ENCODE assay signal across 12 cellular contexts in genomic region chr3:150765949-150766720, GRCh38. TPM values are rescaled to one million over a fixed set of nuclear protein-coding genes. Genes with fewer than 3 reads are reported as not detected.
DNase-seq lines count a peak whose midpoint lies in the region; ATAC-seq and TF ChIP-seq lines count a peak whose summit lies in the region.
"Had no signal": no experiment of that assay in that cellular context is flagged by ENCODE, and none has a peak within 500 bp of the region (broad histone marks: within the 10 kb centered on the region; RNA-seq: fewer than 3 reads in every experiment).

No MANE protein-coding gene starts in this region.

- no peak for TF ChIP-seq EP300 in transverse colon (IDR thresholded peaks at IDR 0.05; ENCODE audit: low read depth)

- TF ChIP-seq POLR2A in transverse colon (IDR thresholded peaks at IDR 0.05), result no peak

- no peak overlapping the region for H3K4me2 ChIP-seq in osteoblast (ENCODE audit: insufficient read depth, low read length)

- intact Hi-C loops in transverse colon (cut with DNase I; ENCODE audit: low total_unique reads), result no loop called here

- peaks cover 6% of the 10 kb centered on the region for H4K20me1 ChIP-seq in osteoblast (ENCODE audit: insufficient read depth, low read length)

- H3K27me3 ChIP-seq in transverse colon (no peaks in the 10 kb centered on the region), osteoblast (ENCODE audit: insufficient read depth, low read length) (no peaks in the 10 kb centered on the region)
- H3K27me3 ChIP-seq: cardiac muscle cell had no signal

- H3K36me3 ChIP-seq in transverse colon, result no peaks in the 10 kb centered on the region
- H3K36me3 ChIP-seq in osteoblast (ENCODE audit: insufficient read depth, low read length), result no peaks in the 10 kb centered on the region
- H3K36me3 ChIP-seq: cardiac muscle cell had no signal

- H3K27ac ChIP-seq in transverse colon (peak overlapping the region in 1 of 4 donors; percentile 24), osteoblast (ENCODE audit: low read depth, low read length) (no peak overlapping the region)
- H3K27ac ChIP-seq: cardiac muscle cell had no signal

- ATAC-seq in HG03280 (IDR thresholded peaks at IDR 0.05; ENCODE audit: unreplicated experiment), result peak; percentile 18

- in situ Hi-C loops in transverse colon (cut with MboI; ENCODE audit: low pct_ligation_motif_present in 1 of 4, low pct_unique_long_range_greater_than_20kb in 1 of 4, low sequenced_read_pairs in 3 of 4), result loop anchor here in 2 of 4 donors (10.0 to 25.0 kb wide), 2 partner anchors 161 to 521 kb away; partner anchors contain the start of genes P2RY14 (in 1 of the 2) and SELENOT (in 1 of the 2)

- H2AFZ ChIP-seq in osteoblast (ENCODE audit: low read length), result no peak overlapping the region

- DNase-seq in stimulated activated CD4-positive, alpha-beta T cell treated with anti-CD3 and anti-CD28 coated beads, Interleukin-12 subunit alpha, Interleukin-12 subunit beta, amount 100 ng/mL, for 4 hours, result peak; percentile 17
- DNase-seq in stimulated activated CD4-positive, alpha-beta T cell treated with anti-CD3 and anti-CD28 coated beads, Interleukin-2, amount 100 ng/mL, for 48 hours, result no peak
- DNase-seq in amniotic epithelial cell (ENCODE audit: low read depth) (peak; percentile 68), transverse colon (no peak), osteoblast (ENCODE audit: insufficient read length, low spot score, missing footprints) (no peak), NCI-H2171 treated with DMSO at 0.1 percent for 48 hours (lab: John Stamatoyannopoulos, UW) (no peak), midbrain (lab: John Stamatoyannopoulos, UW) (no peak)
- DNase-seq: DMS79, naive B cell, NCI-H2171 had no signal

- H3K4me3 ChIP-seq in transverse colon, result no peak overlapping the region
- no peak overlapping the region for H3K4me3 ChIP-seq in osteoblast (ENCODE audit: insufficient read depth, low read length)
- H3K4me3 ChIP-seq: cardiac muscle cell had no signal

- WGBS in transverse colon (ENCODE audit: low coverage in 1 of 2), 2 donors, result 84% methylated on average over 8 of the region's 8 CpGs; no CpG with 5 or more reads in 1 of the 2 donors

- TF ChIP-seq CTCF in transverse colon (IDR thresholded peaks at IDR 0.05) (no peak), osteoblast (IDR thresholded peaks at IDR 0.05; ENCODE audit: extremely low read depth, low read depth, low read length) (no peak)

- H3K9me3 ChIP-seq in transverse colon, result no peaks in the 10 kb centered on the region
- no peaks in the 10 kb centered on the region for H3K9me3 ChIP-seq in osteoblast (ENCODE audit: low read depth, low read length)

- peaks cover 0 to 26% (median 8%) of the 10 kb centered on the region in 4 donors for H3K4me1 ChIP-seq in transverse colon
- peaks cover 12% of the 10 kb centered on the region for H3K4me1 ChIP-seq in osteoblast (ENCODE audit: insufficient read depth, low read length)

- H3K79me2 ChIP-seq in osteoblast (ENCODE audit: insufficient read depth, low read length), result peaks cover 15% of the 10 kb centered on the region

RNA-seq across cellular contexts. Expression of gene SIAH2, which starts 3.2 kb away (rescaled TPM):
- total RNA-seq in transverse colon (100 to 1,000 TPM in 1 of 4 donors, 10 to 100 TPM in 3; 24.8 to 102 (median 38.8) TPM), osteoblast (35.7 and 36.2 TPM in 2 replicates)

Comparison
In these comparisons a context has a peak if more than half of its experiments do, and no peak if none do; other contexts are left out.
1. DNase-seq: peak in stimulated activated CD4-positive, alpha-beta T cell treated with anti-CD3 and anti-CD28 coated beads, Interleukin-12 subunit alpha, Interleukin-12 subunit beta, amount 100 ng/mL, for 4 hours (single experiment) and amniotic epithelial cell (single experiment); none in stimulated activated CD4-positive, alpha-beta T cell treated with anti-CD3 and anti-CD28 coated beads, Interleukin-2, amount 100 ng/mL, for 48 hours (0 of 2), transverse colon (single experiment), osteoblast (single experiment), NCI-H2171 treated with DMSO at 0.1 percent for 48 hours (single experiment) and midbrain (single experiment).